ENCODE assay signal across 8 cellular contexts in genomic region chr13:50911051-50911690, GRCh38. TPM values are rescaled to one million over a fixed set of nuclear protein-coding genes. Genes with fewer than 3 reads are reported as not detected.
A peak's percentile ranks its signal among the peaks of the same experiment; 100 is the strongest.
DNase-seq lines count a peak whose midpoint lies in the region; ATAC-seq and TF ChIP-seq lines count a peak whose summit lies in the region.

No MANE protein-coding gene starts in this region.

- H4K8ac ChIP-seq in H9 (replicated peaks; ENCODE audit: insufficient read length, low read depth, low read length), result no peak overlapping the region

- no peak overlapping the region for H2AFZ ChIP-seq in H9 (ENCODE audit: low read length)

- no peaks in the 10 kb centered on the region for H3K9me3 ChIP-seq in H9 (ENCODE audit: control insufficient read depth, low read depth, low read length)

- no peaks in the 10 kb centered on the region for H3K79me1 ChIP-seq in H9 (ENCODE audit: insufficient read depth, low read depth, low read length, poor library complexity, severe bottlenecking)

- DNase-seq in AG10803 (ENCODE audit: low read depth) (peak; percentile 12), H9 (no peak), fibroblast of villous mesenchyme (ENCODE audit: low read depth) (peak; percentile 64), hippocampal formation (lab: John Stamatoyannopoulos, UW) (no peak)
- no peak for DNase-seq in T-helper 2 cell treated with Interferon-gamma antibody and Interleukin-4, amounts not matched to agents 5 μg/mL and 100 μg/mL, for 36 hours (ENCODE audit: low spot score)
- no peak for DNase-seq in stimulated activated naive CD8-positive, alpha-beta T cell treated with anti-CD3 and anti-CD28 coated beads, Interleukin-15, amount 100 ng/mL, for 72 hours

- peak overlapping the region; percentile 58 for H3K4me2 ChIP-seq in H9 (ENCODE audit: insufficient read depth, insufficient read length, low read length)

- H3K36me3 Mint-ChIP-seq in H9 (ENCODE audit: insufficient read depth in 1 of 3, low read depth in 3 of 3), result no peaks in the 10 kb centered on the region
- H3K36me3 Mint-ChIP-seq in T-helper 2 cell treated with Interferon-gamma antibody and Interleukin-4, amounts not matched to agents 5 μg/mL and 100 μg/mL, for 36 hours (ENCODE audit: low read depth), result peaks cover 16% of the 10 kb centered on the region

- H3T11ph ChIP-seq in H9 (ENCODE audit: low read length), result no peak overlapping the region

- H3K4me1 ChIP-seq in H9 (ENCODE audit: insufficient read depth, low read length), result no peaks in the 10 kb centered on the region; the same call in 1 of the 2 replicates

- no peak overlapping the region for H3K23ac ChIP-seq in H9 (ENCODE audit: insufficient read length, low read depth, low read length)

- no peak overlapping the region for H2BK5ac ChIP-seq in H9 (ENCODE audit: insufficient read length, low read length)

- no peak overlapping the region for H2BK12ac ChIP-seq in H9 (ENCODE audit: insufficient read length, low read depth, low read length)

- no peaks in the 10 kb centered on the region for H3K27me3 ChIP-seq in H9 (ENCODE audit: insufficient read depth, low read length)

- H4K91ac ChIP-seq in H9 (ENCODE audit: insufficient read length, low read depth, low read length), result no peak overlapping the region

- H3K27me3 Mint-ChIP-seq in H9 (ENCODE audit: low read depth), result no peaks in the 10 kb centered on the region; the same call in 1 of the 2 replicates
- H3K27me3 Mint-ChIP-seq in T-helper 2 cell treated with Interferon-gamma antibody and Interleukin-4, amounts not matched to agents 5 μg/mL and 100 μg/mL, for 36 hours (ENCODE audit: low read depth), result no peaks in the 10 kb centered on the region
- H3K27me3 Mint-ChIP-seq in stimulated activated naive CD8-positive, alpha-beta T cell treated with anti-CD3 and anti-CD28 coated beads, Interleukin-15, amount 100 ng/mL, for 72 hours, result no peaks in the 10 kb centered on the region

- H2BK15ac ChIP-seq in H9 (ENCODE audit: low read depth, low read length), result no peak overlapping the region

- peak overlapping the region; percentile 82 to 88 for H3K4me3 Mint-ChIP-seq in H9
- H3K4me3 Mint-ChIP-seq in T-helper 2 cell treated with Interferon-gamma antibody and Interleukin-4, amounts not matched to agents 5 μg/mL and 100 μg/mL, for 36 hours, result peak overlapping the region; percentile 87
- peak overlapping the region; percentile 76 to 94 for H3K4me3 Mint-ChIP-seq in stimulated activated naive CD8-positive, alpha-beta T cell treated with anti-CD3 and anti-CD28 coated beads, Interleukin-15, amount 100 ng/mL, for 72 hours

- no peak overlapping the region for H3K27ac Mint-ChIP-seq in H9
- H3K27ac Mint-ChIP-seq in T-helper 2 cell treated with Interferon-gamma antibody and Interleukin-4, amounts not matched to agents 5 μg/mL and 100 μg/mL, for 36 hours, result peak overlapping the region; percentile 89
- H3K27ac Mint-ChIP-seq in stimulated activated naive CD8-positive, alpha-beta T cell treated with anti-CD3 and anti-CD28 coated beads, Interleukin-15, amount 100 ng/mL, for 72 hours, result peak overlapping the region; percentile 98 to 99

- H3K4me3 ChIP-seq in AG10803 (ENCODE audit: low read length) (peak overlapping the region; percentile 81), fibroblast of villous mesenchyme (ENCODE audit: low read depth, low read length) (peak overlapping the region; percentile 70)

- H2BK120ac ChIP-seq in H9 (ENCODE audit: low read depth, low read length, poor library complexity, severe bottlenecking), result no peak overlapping the region

- H2BK20ac ChIP-seq in H9 (ENCODE audit: low read depth, low read length, poor library complexity, severe bottlenecking), result no peak overlapping the region

- no peak overlapping the region for H3K9ac ChIP-seq in H9 (ENCODE audit: extremely low read depth, insufficient read length, low read length)

- H3K4me1 Mint-ChIP-seq in H9, result peaks cover 34 to 35% of the 10 kb centered on the region in 2 experiments
- H3K4me1 Mint-ChIP-seq in T-helper 2 cell treated with Interferon-gamma antibody and Interleukin-4, amounts not matched to agents 5 μg/mL and 100 μg/mL, for 36 hours (ENCODE audit: low read depth), result peaks cover 51% of the 10 kb centered on the region
- peaks cover 47% of the 10 kb centered on the region for H3K4me1 Mint-ChIP-seq in stimulated activated naive CD8-positive, alpha-beta T cell treated with anti-CD3 and anti-CD28 coated beads, Interleukin-15, amount 100 ng/mL, for 72 hours

- no peak overlapping the region for H3K27ac ChIP-seq in H9 (ENCODE audit: insufficient read length, low read depth, low read length)

- no peaks in the 10 kb centered on the region for H3K9me3 Mint-ChIP-seq in H9
- H3K9me3 Mint-ChIP-seq in T-helper 2 cell treated with Interferon-gamma antibody and Interleukin-4, amounts not matched to agents 5 μg/mL and 100 μg/mL, for 36 hours, result no peaks in the 10 kb centered on the region
- H3K9me3 Mint-ChIP-seq in stimulated activated naive CD8-positive, alpha-beta T cell treated with anti-CD3 and anti-CD28 coated beads, Interleukin-15, amount 100 ng/mL, for 72 hours, result no peaks in the 10 kb centered on the region

- H3K79me2 ChIP-seq in H9 (ENCODE audit: insufficient read depth, low read length), result peaks cover 3% of the 10 kb centered on the region; the same call in 1 of the 2 replicates

- no peak overlapping the region for H3K56ac ChIP-seq in H9 (ENCODE audit: insufficient read length, low read depth, low read length)

- TF ChIP-seq CTCF in AG10803 (conservative IDR thresholded peaks at IDR 0.05; ENCODE audit: low read length), result no peak
- TF ChIP-seq CTCF in H9 (conservative IDR thresholded peaks at IDR 0.05), result no peak
- no peak for TF ChIP-seq CTCF in fibroblast of villous mesenchyme (IDR thresholded peaks at IDR 0.05; ENCODE audit: insufficient read depth, low read depth, low read length)

- H3K14ac ChIP-seq in H9 (ENCODE audit: insufficient read depth, low read length), result no peak overlapping the region

- H3K18ac ChIP-seq in H9 (ENCODE audit: insufficient read length, low read depth, low read length), result no peak overlapping the region

- H3K23me2 ChIP-seq in H9 (ENCODE audit: insufficient read length, low read depth, low read length, poor library complexity, severe bottlenecking), result peaks cover 3% of the 10 kb centered on the region

- H3K4ac ChIP-seq in H9 (ENCODE audit: low read depth, low read length), result no peak overlapping the region

- no peak overlapping the region for H2AK5ac ChIP-seq in H9 (ENCODE audit: insufficient read length, low read length)

- no peak for ATAC-seq in stimulated activated naive CD8-positive, alpha-beta T cell treated with anti-CD3 and anti-CD28 coated beads, Interleukin-15, amount 100 ng/mL, for 72 hours
- no peak for ATAC-seq in HG03571 (IDR thresholded peaks at IDR 0.05; ENCODE audit: unreplicated experiment)
- no peak for ATAC-seq in GM21515 (IDR thresholded peaks at IDR 0.05; ENCODE audit: unreplicated experiment)

- no CpG with 5 or more reads among the region's 6 CpGs for WGBS in H9 (ENCODE audit: extremely low coverage, insufficient read length, low lambda C conversion rate)

- H4K5ac ChIP-seq in H9 (ENCODE audit: insufficient read length, low read depth, low read length), result no peak overlapping the region

- no peaks in the 10 kb centered on the region for H4K20me1 ChIP-seq in H9 (ENCODE audit: control insufficient read depth, insufficient read depth, insufficient read length)

RNA-seq across cellular contexts. Expression of gene RNASEH2B, which starts 1.6 kb away (rescaled TPM):
- 50.8 and 53.9 TPM in 2 replicates for total RNA-seq in H9 (2021)
- total RNA-seq in fibroblast of villous mesenchyme, result 33.5 and 33.7 TPM in 2 replicates

Comparison
In these comparisons a context has a peak if more than half of its experiments do, and no peak if none do; other contexts are left out.
1. DNase-seq: peak in AG10803 (single experiment) and fibroblast of villous mesenchyme (single experiment); none in H9 (single experiment), T-helper 2 cell treated with Interferon-gamma antibody and Interleukin-4, amounts not matched to agents 5 μg/mL and 100 μg/mL, for 36 hours (single experiment), stimulated activated naive CD8-positive, alpha-beta T cell treated with anti-CD3 and anti-CD28 coated beads, Interleukin-15, amount 100 ng/mL, for 72 hours (0 of 2) and hippocampal formation (0 of 2).
2. H3K27ac Mint-ChIP-seq: peak in T-helper 2 cell treated with Interferon-gamma antibody and Interleukin-4, amounts not matched to agents 5 μg/mL and 100 μg/mL, for 36 hours (single experiment) and stimulated activated naive CD8-positive, alpha-beta T cell treated with anti-CD3 and anti-CD28 coated beads, Interleukin-15, amount 100 ng/mL, for 72 hours (2 of 2); none in H9 (0 of 3).
3. Peak in every context shown above with its lines, with median percentiles within 50 percentile points of each other: H3K4me3 Mint-ChIP-seq.